ENCODE assay signal across 13 cellular contexts in genomic region chr5:164481270-164481669, GRCh38.
DNase-seq lines count a peak whose midpoint lies in the region; ATAC-seq lines count a peak whose summit lies in the region.
"Had no signal": no experiment of that assay in that cellular context is flagged by ENCODE, and none has a peak within 500 bp of the region (broad histone marks: within the 10 kb centered on the region; RNA-seq: fewer than 3 reads in every experiment).

No MANE protein-coding gene starts in this region.

- DNase-seq in NCI-H226 (peak; percentile 20), dermis blood vessel endothelial cell (peak; percentile 4), fibroblast of the conjunctiva (ENCODE audit: low read depth) (peak; percentile 0), NCI-H774 (lab: John Stamatoyannopoulos, UW) (no peak)
- DNase-seq: AML-193; Caco-2; Calu3; CD4-positive, alpha-beta T cell; CD8-positive, alpha-beta T cell; DMS79 treated with DMSO at 0.1 percent for 48 hours; GF-D8 had no signal

- no peak for ATAC-seq in HG03571 (IDR thresholded peaks at IDR 0.05; ENCODE audit: unreplicated experiment)
- ATAC-seq: A549; CD8-positive, alpha-beta T cell had no signal
